In genomic region chr2:8300216-8300615, GRCh38 we compare ENCODE assay signal across 20 cellular contexts.
"Had no signal": no experiment of that assay in that cellular context is flagged by ENCODE, and none has a peak within 500 bp of the region (broad histone marks: within the 10 kb centered on the region; RNA-seq: fewer than 3 reads in every experiment).

No MANE protein-coding gene starts in this region.

- H3K27ac Mint-ChIP-seq: activated CD4-positive, alpha-beta T cell treated with anti-CD3 and anti-CD28 coated beads, Interleukin-2, amount 10 ng/mL, durations not matched to agents 24 days and 14 days; naive thymus-derived CD4-positive, alpha-beta T cell; stimulated activated naive CD8-positive, alpha-beta T cell treated with anti-CD3 and anti-CD28 coated beads, Interleukin-15, Interleukin-2, amounts not matched to agents 100 ng/mL and 50 ng/mL, for 24 hours; type B pancreatic cell had no signal

- H3K9me3 Mint-ChIP-seq: type B pancreatic cell had no signal

- H3K27ac ChIP-seq: coronary artery, esophagus muscularis mucosa, hepatocyte, suprapubic skin had no signal

- H3K36me3 Mint-ChIP-seq: brain, type B pancreatic cell had no signal

- H3K27me3 Mint-ChIP-seq: activated CD4-positive, alpha-beta T cell treated with anti-CD3 and anti-CD28 coated beads, Interleukin-2, amount 10 ng/mL, durations not matched to agents 24 days and 14 days; brain; naive thymus-derived CD4-positive, alpha-beta T cell; type B pancreatic cell had no signal

- FAIRE-seq: kidney had no signal

- H3K36me3 ChIP-seq: esophagus muscularis mucosa, left lung, suprapubic skin had no signal

- H3K27me3 ChIP-seq: esophagus muscularis mucosa, hepatocyte, left lung, suprapubic skin had no signal

- H3K4me2 ChIP-seq: hepatocyte, smooth muscle cell had no signal

- H2AFZ ChIP-seq: hepatocyte had no signal

- H3K79me2 ChIP-seq: hepatocyte had no signal

- H3K4me3 Mint-ChIP-seq: activated CD4-positive, alpha-beta T cell treated with anti-CD3 and anti-CD28 coated beads, Interleukin-2, amount 10 ng/mL, durations not matched to agents 24 days and 14 days; brain; stimulated activated naive CD8-positive, alpha-beta T cell treated with anti-CD3 and anti-CD28 coated beads, Interleukin-15, Interleukin-2, amounts not matched to agents 100 ng/mL and 50 ng/mL, for 24 hours; type B pancreatic cell had no signal

- H3K4me3 ChIP-seq: coronary artery, esophagus muscularis mucosa, hepatocyte, left lung, smooth muscle cell, suprapubic skin had no signal

- H3K9me3 ChIP-seq: esophagus muscularis mucosa, left lung, suprapubic skin had no signal

- DNase-seq: activated CD4-positive, alpha-beta T cell treated with anti-CD3 and anti-CD28 coated beads, Interleukin-2, amount 10 ng/mL, durations not matched to agents 24 days and 14 days; activated CD4-positive, CD25-positive, alpha-beta regulatory T cell; activated naive CD4-positive, alpha-beta T cell treated with anti-CD3 and anti-CD28 coated beads, Interleukin-2, amount 50 U/mL, for 16 hours; activated T-cell treated with anti-CD3 and anti-CD28 coated beads, Interleukin-2, amount 50 U/mL, for 1 hour; amniotic stem cell; central memory CD4-positive, alpha-beta T cell; kidney; left lung; mammary epithelial cell; naive thymus-derived CD4-positive, alpha-beta T cell; occipital lobe; SW 1271 had no signal
